Comparison of ENCODE assay signal across 25 cellular contexts in the genomic region with DNA sequence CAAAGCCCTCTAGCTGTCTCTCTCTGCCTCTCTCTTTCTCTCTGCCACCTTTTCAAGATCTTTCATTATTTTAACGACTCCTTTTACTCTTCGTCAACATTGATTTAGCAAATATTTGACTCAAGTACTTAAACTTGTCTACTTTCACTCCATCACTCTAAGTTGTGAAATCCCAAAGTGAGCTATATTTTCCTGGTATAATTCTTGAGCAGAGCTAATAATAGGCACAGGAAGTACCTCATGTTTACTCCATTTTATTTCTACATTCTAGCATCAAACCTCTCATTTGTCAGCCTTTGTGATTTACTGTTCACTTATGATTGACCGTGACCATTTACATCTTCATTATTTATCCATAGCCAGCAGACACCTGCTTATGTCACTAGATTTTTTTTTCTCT.
"Had no signal": no experiment of that assay in that cellular context is flagged by ENCODE, and none has a peak within 500 bp of the region (broad histone marks: within the 10 kb centered on the region; RNA-seq: fewer than 3 reads in every experiment).

No MANE protein-coding gene starts in this region.

- ATAC-seq: gastrocnemius medialis; natural killer cell; stimulated activated effector memory CD8-positive, alpha-beta T cell treated with anti-CD3 and anti-CD28 coated beads, Interleukin-12 subunit alpha, Interleukin-12 subunit beta, amount 100 ng/mL, for 72 hours had no signal

- H3K36me3 ChIP-seq: esophagus squamous epithelium, gastrocnemius medialis, neural progenitor cell, right lobe of liver, thoracic aorta, uterus had no signal

- H3K9me3 ChIP-seq: esophagus squamous epithelium, gastrocnemius medialis, right lobe of liver, thoracic aorta, uterus had no signal

- H3K4me3 ChIP-seq: esophagus squamous epithelium, gastrocnemius medialis, neural progenitor cell, right lobe of liver, thoracic aorta, uterus had no signal

- H3K27ac ChIP-seq: epithelial cell of prostate, esophagus squamous epithelium, gastrocnemius medialis, neural progenitor cell, right lobe of liver, thoracic aorta, uterus had no signal

- DNase-seq: activated CD4-positive, alpha-beta memory T cell treated with anti-CD3 and anti-CD28 coated beads, Interleukin-2, amount 10 ng/mL, durations not matched to agents 7 days and 5 days; activated CD4-positive, alpha-beta T cell treated with anti-CD3 and anti-CD28 coated beads for 1 hour; activated CD4-positive, alpha-beta T cell treated with anti-CD3 and anti-CD28 coated beads, Interleukin-2, amount 10 ng/mL, durations not matched to agents 7 days and 5 days; activated CD8-positive, alpha-beta memory T cell treated with anti-CD3 and anti-CD28 coated beads, Interleukin-2, amount 50 U/mL, for 48 hours; activated gamma-delta T cell; activated naive CD4-positive, alpha-beta T cell treated with anti-CD3 and anti-CD28 coated beads, Interleukin-2, amount 50 U/mL, for 16 hours; activated T-cell treated with anti-CD3 and anti-CD28 coated beads, Interleukin-2, amount 50 U/mL, for 24 hours; amygdala; effector CD8-positive, alpha-beta T cell; esophagus squamous epithelium; gastrocnemius medialis; glutamatergic neuron; islet precursor cell; natural killer cell; occipital lobe; posterior cingulate gyrus; right lobe of liver; stimulated activated CD4-positive, alpha-beta T cell treated with anti-CD3 and anti-CD28 coated beads, Interleukin-4, amount 100 ng/mL, for 1 hour; T-helper 2 cell; trophoblast cell; uterus had no signal

- H3K4me1 ChIP-seq: esophagus squamous epithelium, gastrocnemius medialis, neural progenitor cell, right lobe of liver, uterus had no signal

- H3K27me3 ChIP-seq: esophagus squamous epithelium, gastrocnemius medialis, neural progenitor cell, right lobe of liver, uterus had no signal
